In genomic region chr15:74364936-74365618, GRCh38 we compare ENCODE assay signal across 11 cellular contexts. TPM values are rescaled to one million over a fixed set of nuclear protein-coding genes. Genes with fewer than 3 reads are reported as not detected.
DNase-seq lines count a peak whose midpoint lies in the region; TF ChIP-seq lines count a peak whose summit lies in the region.
"Had no signal": no experiment of that assay in that cellular context is flagged by ENCODE, and none has a peak within 500 bp of the region (broad histone marks: within the 10 kb centered on the region; RNA-seq: fewer than 3 reads in every experiment).

No MANE protein-coding gene starts in this region.

- no peaks in the 10 kb centered on the region for H3K79me2 ChIP-seq in mammary epithelial cell (ENCODE audit: insufficient read depth, low read length)

- H3K36me3 ChIP-seq in mammary epithelial cell (ENCODE audit: insufficient read depth, low read length) (no peaks in the 10 kb centered on the region), liver (ENCODE audit: control insufficient read depth in 4 of 4, insufficient read depth in 3 of 4, low read depth in 1 of 4, low read length in 3 of 4) (no peaks in the 10 kb centered on the region), subcutaneous abdominal adipose tissue (ENCODE audit: control insufficient read depth in 5 of 5, insufficient read depth in 5 of 5, low read length in 5 of 5) (no peaks in the 10 kb centered on the region)

- WGBS in mammary epithelial cell (ENCODE audit: low coverage, missing lambda C conversion rate) = 61% methylated on average over 5 of the region's 12 CpGs
- 88% methylated on average over 12 of the region's 12 CpGs for WGBS in liver

- H3K27ac Mint-ChIP-seq in activated CD4-positive, alpha-beta T cell treated with anti-CD3 and anti-CD28 coated beads, Interleukin-2, amount 10 ng/mL, durations not matched to agents 24 days and 14 days = no peak overlapping the region

- no peaks in the 10 kb centered on the region for H3K36me3 Mint-ChIP-seq in activated CD4-positive, alpha-beta T cell treated with anti-CD3 and anti-CD28 coated beads, Interleukin-2, amount 10 ng/mL, durations not matched to agents 24 days and 14 days (ENCODE audit: low read depth)

- H3K4me3 Mint-ChIP-seq in activated CD4-positive, alpha-beta T cell treated with anti-CD3 and anti-CD28 coated beads, Interleukin-2, amount 10 ng/mL, durations not matched to agents 24 days and 14 days = peak overlapping the region; percentile 69

- no peaks in the 10 kb centered on the region for H3K9me3 ChIP-seq in mammary epithelial cell (replicated peaks; ENCODE audit: insufficient read depth, low read length)
- H3K9me3 ChIP-seq in liver (ENCODE audit: control insufficient read depth in 4 of 4, low read length in 3 of 4) = no peaks in the 10 kb centered on the region
- H3K9me3 ChIP-seq in subcutaneous abdominal adipose tissue (ENCODE audit: control insufficient read depth in 5 of 5, low read length in 5 of 5) = no peaks in the 10 kb centered on the region
- H3K9me3 ChIP-seq: A549 had no signal

- H3K4me3 ChIP-seq in mammary epithelial cell (replicated peaks in 1 of 3; ENCODE audit: insufficient read depth in 1 of 3, low read depth in 2 of 3, low read length in 3 of 3) (no peak overlapping the region), liver (ENCODE audit: low read depth in 1 of 3, low read length in 3 of 3) (peak overlapping the region in 2 of 3 donors; percentile 68 to 79), subcutaneous abdominal adipose tissue (ENCODE audit: low read depth in 1 of 5, low read length in 5 of 5) (peak overlapping the region; percentile 62 to 74 (median 65))
- H3K4me3 ChIP-seq: A549 had no signal

- in situ Hi-C loops in mammary epithelial cell (cut with MboI; ENCODE audit: low sequenced_read_pairs in 2 of 2) = loop anchor here in 1 of 2 donors (25.0 kb wide), 1 partner anchor 397 kb away; no protein-coding TSS in a partner anchor

- H3K27me3 ChIP-seq in mammary epithelial cell (ENCODE audit: insufficient read depth, low read length) (peaks cover 4% of the 10 kb centered on the region), liver (ENCODE audit: control insufficient read depth in 4 of 4, insufficient read depth in 4 of 4, low read length in 3 of 4) (no peaks in the 10 kb centered on the region), subcutaneous abdominal adipose tissue (ENCODE audit: control insufficient read depth in 5 of 5, insufficient read depth in 4 of 5, low read length in 5 of 5) (peaks cover 0 to 7% (median 0%) of the 10 kb centered on the region in 5 donors)

- H2AFZ ChIP-seq in mammary epithelial cell (ENCODE audit: low read depth, low read length) = peak overlapping the region; percentile 91

- dilution Hi-C loops in mammary epithelial cell (cut with HindIII; ENCODE audit: low sequenced_read_pairs) = loop anchor here (5.0 kb wide), 1 partner anchor 43 kb away; no protein-coding TSS in a partner anchor

- CTCF ChIA-PET in mammary epithelial cell (lab: Charles Lee; ENCODE audit: low non-redundant PET) = no interaction called here

- H3K4me1 Mint-ChIP-seq in activated CD4-positive, alpha-beta T cell treated with anti-CD3 and anti-CD28 coated beads, Interleukin-2, amount 10 ng/mL, durations not matched to agents 24 days and 14 days = peaks cover 3% of the 10 kb centered on the region

- TF ChIP-seq CTCF in mammary epithelial cell (conservative IDR thresholded peaks at IDR 0.05 in 1 of 2, IDR thresholded peaks at IDR 0.05 in 1 of 2; ENCODE audit: extremely low read depth in 1 of 2, insufficient read depth in 1 of 2, low read depth in 1 of 2, low read length in 2 of 2) (no peak), liver (IDR thresholded peaks at IDR 0.05; ENCODE audit: low read depth, low read length, missing input control) (no peak)

- H3K27ac ChIP-seq in mammary epithelial cell (ENCODE audit: insufficient read depth, low read depth, low read length) (no peak overlapping the region), liver (ENCODE audit: low read depth in 1 of 2, low read length in 2 of 2) (no peak overlapping the region), subcutaneous abdominal adipose tissue (ENCODE audit: low read depth, low read length) (no peak overlapping the region)
- H3K27ac ChIP-seq: A549 had no signal

- no TSS peak for BruUV-seq in mammary epithelial cell (replicated peaks; lab: Mats Ljungman, UMichigan)

- intact Hi-C loops in activated CD4-positive, alpha-beta T cell treated with anti-CD3 and anti-CD28 coated beads, Interleukin-2, amount 10 ng/mL, durations not matched to agents 24 days and 14 days (cut with micrococcal nuclease) = no loop called here
- intact Hi-C loops in mammary epithelial cell (cut with micrococcal nuclease) = no loop called here

- peaks cover 62% of the 10 kb centered on the region for H3K27me3 Mint-ChIP-seq in activated CD4-positive, alpha-beta T cell treated with anti-CD3 and anti-CD28 coated beads, Interleukin-2, amount 10 ng/mL, durations not matched to agents 24 days and 14 days

- TF ChIP-seq RAD21 in liver (IDR thresholded peaks at IDR 0.05) = no peak

- peak overlapping the region; percentile 99 for H3K4me2 ChIP-seq in mammary epithelial cell (ENCODE audit: insufficient read depth, low read depth, low read length)
- H3K4me2 ChIP-seq: A549 had no signal

- H3K9ac ChIP-seq in mammary epithelial cell (ENCODE audit: insufficient read depth, low read length) = no peak overlapping the region
- H3K9ac ChIP-seq in liver (ENCODE audit: low read depth in 1 of 2, low read length in 2 of 2) = peak overlapping the region in 1 of 2 donors; percentile 50
- H3K9ac ChIP-seq in subcutaneous abdominal adipose tissue (ENCODE audit: low read length in 5 of 5) = peak overlapping the region; percentile 16 to 74 (median 45)

- H4K20me1 ChIP-seq in mammary epithelial cell (ENCODE audit: insufficient read depth, low read length) = no peaks in the 10 kb centered on the region

- H3K4me1 ChIP-seq in mammary epithelial cell (ENCODE audit: insufficient read depth, low read length) (peaks cover 8% of the 10 kb centered on the region), liver (ENCODE audit: control insufficient read depth in 4 of 4, insufficient read depth in 4 of 4, low read length in 3 of 4) (peaks cover 0 to 6% (median 2%) of the 10 kb centered on the region in 4 donors), subcutaneous abdominal adipose tissue (ENCODE audit: control insufficient read depth in 5 of 5, insufficient read depth in 5 of 5, low read length in 5 of 5) (peaks cover 2 to 20% (median 14%) of the 10 kb centered on the region in 5 donors)
- H3K4me1 ChIP-seq: A549 had no signal

- H3K9me3 Mint-ChIP-seq in activated CD4-positive, alpha-beta T cell treated with anti-CD3 and anti-CD28 coated beads, Interleukin-2, amount 10 ng/mL, durations not matched to agents 24 days and 14 days = no peaks in the 10 kb centered on the region

- no peak for DNase-seq in activated CD4-positive, alpha-beta T cell treated with anti-CD3 and anti-CD28 coated beads, Interleukin-2, amount 10 ng/mL, durations not matched to agents 24 days and 14 days
- no peak for DNase-seq in activated CD4-positive, alpha-beta T cell treated with anti-CD3 and anti-CD28 coated beads, Interleukin-2, amount 50 U/mL, for 4 hours
- DNase-seq in mammary epithelial cell = no peak
- no peak for DNase-seq in HuH-7 (ENCODE audit: low spot score)
- DNase-seq in OCI-M1 (lab: John Stamatoyannopoulos, UW) = no peak
- no peak for DNase-seq in NCI-H1417 treated with DMSO at 0.1 percent for 48 hours (lab: John Stamatoyannopoulos, UW)
- DNase-seq: NCI-H2081 treated with DMSO at 0.1 percent for 48 hours had no signal

TF ChIP-seq in liver, 16 proteins besides CTCF, POLR2A, EP300 and RAD21:
- no peak for TF ChIP-seq RXRA (IDR thresholded peaks at IDR 0.05)

RNA-seq across cellular contexts. Expression of gene CYP11A1, which starts 2.4 kb away (rescaled TPM):
- not detected in 2 replicates for total RNA-seq in activated CD4-positive, alpha-beta T cell treated with anti-CD3 and anti-CD28 coated beads, Interleukin-2, amount 10 ng/mL, durations not matched to agents 24 days and 14 days
- 1 to 10 TPM in 1 of 2 donors, not detected in 1; 2.3 TPM for total RNA-seq in mammary epithelial cell
- not detected for polyA plus RNA-seq in mammary epithelial cell
- not detected for polyA minus RNA-seq in mammary epithelial cell
- total RNA-seq in liver = 1 to 10 TPM in 1 of 2 donors, under 1 TPM in 1; 0.47 to 2.3 TPM
- 1 to 10 TPM; 1.5 to 2.2 TPM for polyA plus RNA-seq in liver
- total RNA-seq: temporal lobe had no signal

Comparison
In these comparisons a context has a peak if more than half of its experiments do, and no peak if none do; other contexts are left out.
1. H3K4me3 ChIP-seq: peak in liver (2 of 3) and subcutaneous abdominal adipose tissue (5 of 5); none in mammary epithelial cell (0 of 3).